14 cellular contexts compared by ENCODE assay signal in genomic region chr3:196216081-196216564, GRCh38. TPM values are rescaled to one million over a fixed set of nuclear protein-coding genes. Genes with fewer than 3 reads are reported as not detected.
DNase-seq lines count a peak whose midpoint lies in the region; ATAC-seq lines count a peak whose summit lies in the region.
"Had no signal": no experiment of that assay in that cellular context is flagged by ENCODE, and none has a peak within 500 bp of the region (broad histone marks: within the 10 kb centered on the region; RNA-seq: fewer than 3 reads in every experiment).

SLC51A (plus strand) TSS chr3:196216534; CDS start chr3:196216713, 179 bp downstream.

- H3K27me3 ChIP-seq in BLaER1, result no peaks in the 10 kb centered on the region
- no peaks in the 10 kb centered on the region for H3K27me3 ChIP-seq in HUES48 (ENCODE audit: control insufficient read depth, insufficient read depth, low read length)

- ATAC-seq in effector memory CD8-positive, alpha-beta T cell (replicated peaks), result no peak
- ATAC-seq in GM19324 (IDR thresholded peaks at IDR 0.05; ENCODE audit: low FRiP score, unreplicated experiment) (no peak), GM19397 (IDR thresholded peaks at IDR 0.05; ENCODE audit: unreplicated experiment) (no peak)
- ATAC-seq in activated T-cell treated with anti-CD3 and anti-CD28 coated beads, Interleukin-2, amount 50 U/mL, for 72 hours (replicated peaks in 1 of 2), result no peak

- H3K36me3 Mint-ChIP-seq in effector memory CD8-positive, alpha-beta T cell (ENCODE audit: insufficient read depth), result peaks cover 11% of the 10 kb centered on the region
- H3K36me3 Mint-ChIP-seq in activated T-cell treated with anti-CD3 and anti-CD28 coated beads, Interleukin-2, amount 50 U/mL, for 72 hours (ENCODE audit: insufficient read depth in 2 of 2), result no peaks in the 10 kb centered on the region

- H3K9ac ChIP-seq in BLaER1 (peak within 1 kb of the TSS; percentile 34; the same call in 1 of the 2 replicates), HUES48 (ENCODE audit: low read depth, low read length) (no peak within 1 kb of the TSS)

- DNase-seq in effector memory CD8-positive, alpha-beta T cell, result no peak
- DNase-seq in mucosa of gallbladder (ENCODE audit: low spot score), result peak; percentile 51
- DNase-seq in NCI-H510A treated with DMSO at 0.1 percent for 48 hours (lab: John Stamatoyannopoulos, UW), result no peak
- no peak for DNase-seq in activated T-cell treated with anti-CD3 and anti-CD28 coated beads, Interleukin-2, amount 50 U/mL, for 72 hours
- DNase-seq: activated T-cell treated with anti-CD3 and anti-CD28 coated beads, Interleukin-2, amount 50 U/mL, for 48 hours; cerebellar nuclear complex; NCI-H524; SHP77 treated with DMSO at 0.1 percent for 48 hours; stimulated activated CD8-positive, alpha-beta memory T cell treated with anti-CD3 and anti-CD28 coated beads, Interleukin-4, amount 100 ng/mL, for 48 hours had no signal

- H3K27ac ChIP-seq in BLaER1, result peak within 1 kb of the TSS; percentile 86
- H3K27ac ChIP-seq in HUES48 (ENCODE audit: low read depth, low read length), result no peak within 1 kb of the TSS

- peaks cover 62% of the 10 kb centered on the region for H3K4me1 ChIP-seq in BLaER1
- peaks cover 10% of the 10 kb centered on the region; the same call in 1 of the 2 replicates for H3K4me1 ChIP-seq in HUES48 (ENCODE audit: control insufficient read depth, insufficient read depth, low read length)

- H3K36me3 ChIP-seq in BLaER1 (no peaks in the 10 kb centered on the region), HUES48 (ENCODE audit: control insufficient read depth, insufficient read depth, low read length) (no peaks in the 10 kb centered on the region)

- H3K27me3 Mint-ChIP-seq in effector memory CD8-positive, alpha-beta T cell, result no peaks in the 10 kb centered on the region
- no peaks in the 10 kb centered on the region for H3K27me3 Mint-ChIP-seq in activated T-cell treated with anti-CD3 and anti-CD28 coated beads, Interleukin-2, amount 50 U/mL, for 72 hours (ENCODE audit: low read depth)

- no peak within 1 kb of the TSS for H3K4me3 Mint-ChIP-seq in effector memory CD8-positive, alpha-beta T cell
- H3K4me3 Mint-ChIP-seq in activated T-cell treated with anti-CD3 and anti-CD28 coated beads, Interleukin-2, amount 50 U/mL, for 72 hours, result peak within 1 kb of the TSS in 1 of 2 donors; percentile 3

- H3K4me2 ChIP-seq in BLaER1, result peak within 1 kb of the TSS; percentile 73

- H3K9me3 Mint-ChIP-seq in effector memory CD8-positive, alpha-beta T cell, result no peaks in the 10 kb centered on the region
- no peaks in the 10 kb centered on the region for H3K9me3 Mint-ChIP-seq in activated T-cell treated with anti-CD3 and anti-CD28 coated beads, Interleukin-2, amount 50 U/mL, for 72 hours

- H4K20me1 ChIP-seq in BLaER1, result no peaks in the 10 kb centered on the region

- H3K4me1 Mint-ChIP-seq in effector memory CD8-positive, alpha-beta T cell (ENCODE audit: low read depth in 2 of 2), result peaks cover 11% of the 10 kb centered on the region in 2 donors
- peaks cover 17% of the 10 kb centered on the region for H3K4me1 Mint-ChIP-seq in activated T-cell treated with anti-CD3 and anti-CD28 coated beads, Interleukin-2, amount 50 U/mL, for 72 hours (ENCODE audit: low read depth)

- H3K4me3 ChIP-seq in BLaER1 (no peak within 1 kb of the TSS), HUES48 (ENCODE audit: low read depth, low read length) (peak within 1 kb of the TSS; percentile 51; the same call in 1 of the 2 replicates)

- peak within 1 kb of the TSS; percentile 59 to 66 for H3K27ac Mint-ChIP-seq in effector memory CD8-positive, alpha-beta T cell
- no peak within 1 kb of the TSS for H3K27ac Mint-ChIP-seq in activated T-cell treated with anti-CD3 and anti-CD28 coated beads, Interleukin-2, amount 50 U/mL, for 72 hours

- H3K9me3 ChIP-seq in BLaER1 (no peaks in the 10 kb centered on the region), HUES48 (ENCODE audit: control insufficient read depth, insufficient read depth, low read length) (no peaks in the 10 kb centered on the region)

RNA-seq across cellular contexts. Expression of gene SLC51A, which starts in this region (rescaled TPM):
- 0.63 TPM for total RNA-seq in mucosa of gallbladder
- total RNA-seq in activated T-cell treated with anti-CD3 and anti-CD28 coated beads, Interleukin-2, amount 50 U/mL, for 72 hours, result not detected
- total RNA-seq: fibroblast of lung had no signal

Comparison
In these comparisons a context has a peak if more than half of its experiments do, and no peak if none do; other contexts are left out.
1. Peak in DNase-seq in mucosa of gallbladder; RNA of the gene not detected or under 1 TPM.